ENCODE assay signal across 8 cellular contexts in the genomic region with DNA sequence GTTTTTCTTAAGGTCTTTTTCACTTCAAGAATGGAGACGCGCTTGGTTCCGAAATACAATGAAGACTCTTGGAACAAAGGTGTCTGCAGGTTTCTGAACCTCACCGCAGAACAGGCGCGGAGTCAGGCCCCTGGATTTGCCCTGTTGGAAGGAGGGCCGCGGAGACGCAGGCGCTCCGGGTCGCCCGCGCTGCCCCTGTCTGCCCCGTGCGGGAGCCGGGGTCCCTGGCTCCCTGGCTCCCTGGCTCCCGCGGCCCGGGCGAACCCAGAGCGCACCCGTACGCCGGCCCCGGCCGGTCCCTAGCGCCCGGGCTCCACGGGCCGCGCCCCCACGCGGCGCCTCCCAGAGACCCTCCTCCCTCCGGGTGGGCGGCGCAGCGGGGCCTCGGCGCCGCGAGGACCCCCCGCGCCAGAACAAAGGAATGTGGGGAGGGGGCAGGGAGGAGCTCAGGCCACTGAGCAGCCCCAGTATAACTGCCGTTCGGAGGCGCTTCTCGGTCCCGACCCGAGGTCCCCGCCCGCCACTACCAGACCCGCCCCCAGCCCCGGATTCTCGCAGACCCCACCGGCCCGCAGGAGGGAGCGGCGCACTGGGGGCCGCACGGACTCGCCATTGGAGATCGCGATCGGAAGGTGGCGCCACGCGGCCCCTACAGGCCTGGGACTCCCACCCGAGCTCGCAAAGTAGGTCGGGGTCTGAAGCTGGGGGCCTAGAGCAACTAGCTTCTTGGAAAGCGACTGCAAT. TPM values are rescaled to one million over a fixed set of nuclear protein-coding genes. Genes with fewer than 3 reads are reported as not detected.
DNase-seq lines count a peak whose midpoint lies in the region; ATAC-seq, FAIRE-seq and TF ChIP-seq lines count a peak whose summit lies in the region.

No MANE protein-coding gene starts in this region.

- H3K27me3 Mint-ChIP-seq in CD14-positive monocyte (ENCODE audit: low read depth in 3 of 3): peaks cover 10 to 33% (median 21%) of the 10 kb centered on the region in 3 donors

- no peak for DNase-seq in CD14-positive monocyte (ENCODE audit: low spot score)
- DNase-seq in bronchial epithelial cell (ENCODE audit: low read depth): no peak
- DNase-seq in kidney tubule cell (ENCODE audit: low spot score): peak; percentile 33
- DNase-seq in stimulated activated naive CD8-positive, alpha-beta T cell treated with anti-CD3 and anti-CD28 coated beads, Interleukin-15, Interleukin-2, amounts not matched to agents 100 U/mL and 50 U/mL, for 24 hours: peak; percentile 54
- DNase-seq in NCI-H510A treated with DMSO at 0.1 percent for 48 hours (lab: John Stamatoyannopoulos, UW): no peak
- no peak for DNase-seq in NCI-H1930 (lab: John Stamatoyannopoulos, UW)

- H3K36me3 Mint-ChIP-seq in CD14-positive monocyte: peaks cover 26 to 36% of the 10 kb centered on the region in 2 donors

- H2AFZ ChIP-seq in KMS-11 (ENCODE audit: low read depth): no peak overlapping the region

- H3K4me1 Mint-ChIP-seq in CD14-positive monocyte: peaks cover 58% of the 10 kb centered on the region

- peak overlapping the region in 5 of 7 donors; percentile 94 to 97 (median 97) for H3K27ac Mint-ChIP-seq in CD14-positive monocyte

- H3K4me3 Mint-ChIP-seq in CD14-positive monocyte: peak overlapping the region; percentile 99 to 100

- TF ChIP-seq CTCF in CD14-positive monocyte (IDR thresholded peaks at IDR 0.05): peak; percentile 34
- TF ChIP-seq CTCF in KMS-11 (conservative IDR thresholded peaks at IDR 0.05; ENCODE audit: low read depth, low read length): no peak
- peak; percentile 61 for TF ChIP-seq CTCF in bronchial epithelial cell (IDR thresholded peaks at IDR 0.05; ENCODE audit: insufficient read depth, low read length, severe bottlenecking)

- ATAC-seq in stimulated activated naive CD8-positive, alpha-beta T cell treated with anti-CD3 and anti-CD28 coated beads, Interleukin-15, Interleukin-2, amounts not matched to agents 100 U/mL and 50 U/mL, for 24 hours: no peak
- no peak for ATAC-seq in HG03025 (IDR thresholded peaks at IDR 0.05; ENCODE audit: low FRiP score, unreplicated experiment)

- H3K27me3 ChIP-seq in KMS-11 (ENCODE audit: insufficient read depth, low read depth) (no peaks in the 10 kb centered on the region), bronchial epithelial cell (ENCODE audit: control insufficient read depth, insufficient read depth, low read length) (no peaks in the 10 kb centered on the region)

- peak overlapping the region; percentile 80; the same call in 1 of the 2 replicates for H3K9ac ChIP-seq in KMS-11

- intact Hi-C loops in CD14-positive monocyte (cut with micrococcal nuclease): loop anchor here (5.0 to 10.0 kb wide), 5 partner anchors 59 to 616 kb away; partner anchors contain the start of genes AUH (in 1 of the 2) and SYK (in 1 of the 2)

- peak overlapping the region; percentile 95 for H3K4me2 ChIP-seq in KMS-11

- H3K4me1 ChIP-seq in KMS-11 (ENCODE audit: low read depth, poor library complexity, severe bottlenecking): peaks cover 69% of the 10 kb centered on the region

- H3K27ac ChIP-seq in KMS-11: peak overlapping the region; percentile 78; the same call in 1 of the 2 replicates

- H3K9me3 Mint-ChIP-seq in CD14-positive monocyte: peaks cover 0 to 16% (median 2%) of the 10 kb centered on the region in 7 donors

- FAIRE-seq in bronchial epithelial cell (lab: Jason Lieb, UNC): no peak

- H3K36me3 ChIP-seq in KMS-11 (ENCODE audit: insufficient read depth) (no peaks in the 10 kb centered on the region), bronchial epithelial cell (ENCODE audit: control insufficient read depth, insufficient read depth, low read length) (no peaks in the 10 kb centered on the region)

- H4K20me1 ChIP-seq in KMS-11 (ENCODE audit: insufficient read depth): peaks cover 28% of the 10 kb centered on the region

- peaks cover 83% of the 10 kb centered on the region for H3K79me2 ChIP-seq in KMS-11 (ENCODE audit: insufficient read depth, low read depth)

- H3K4me3 ChIP-seq in KMS-11 (IDR thresholded peaks at IDR 0.05; ENCODE audit: insufficient read depth, low read depth, low read length): peak overlapping the region; percentile 4
- H3K4me3 ChIP-seq in bronchial epithelial cell (ENCODE audit: low read depth, low read length): peak overlapping the region; percentile 79

RNA-seq across cellular contexts. Expression of gene NFIL3, which starts 2.4 kb away (rescaled TPM):
- polyA plus RNA-seq in CD14-positive monocyte: 10 to 100 TPM; 18.6 to 64.0 TPM
- total RNA-seq in bronchial epithelial cell: 31.3 and 35.3 TPM in 2 replicates

RNA-seq across cellular contexts. Expression of gene AUH, which starts 59.5 kb away (rescaled TPM):
- 1 to 10 TPM; 8.4 to 9.9 TPM for polyA plus RNA-seq in CD14-positive monocyte
- total RNA-seq in bronchial epithelial cell: 16.3 and 16.8 TPM in 2 replicates

Comparison
In these comparisons a context has a peak if more than half of its experiments do, and no peak if none do; other contexts are left out.
1. DNase-seq: peak in kidney tubule cell (single experiment) and stimulated activated naive CD8-positive, alpha-beta T cell treated with anti-CD3 and anti-CD28 coated beads, Interleukin-15, Interleukin-2, amounts not matched to agents 100 U/mL and 50 U/mL, for 24 hours (single experiment); none in CD14-positive monocyte (single experiment), bronchial epithelial cell (single experiment), NCI-H510A treated with DMSO at 0.1 percent for 48 hours (single experiment) and NCI-H1930 (0 of 2).